In the genomic region with DNA sequence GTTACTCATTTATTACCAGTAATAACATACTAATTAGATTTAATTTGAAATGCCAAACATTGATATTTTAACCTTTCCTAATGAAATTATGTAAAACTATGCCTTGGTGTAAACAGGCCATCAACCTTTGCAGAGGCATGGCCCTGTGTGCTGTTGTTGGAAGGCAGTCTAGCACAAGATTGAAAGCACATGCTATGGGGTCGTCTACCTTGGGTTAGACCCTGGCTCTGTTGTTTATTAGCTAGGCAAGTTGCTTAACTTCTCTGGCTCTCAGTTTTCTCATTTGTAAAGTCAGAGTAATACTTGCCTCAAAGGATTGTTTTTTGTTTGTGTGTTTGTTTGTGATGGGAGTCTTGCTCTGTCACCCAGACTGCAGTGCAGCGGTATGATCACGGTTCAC, we compare ENCODE assay signal across 32 cellular contexts.
"Had no signal": no experiment of that assay in that cellular context is flagged by ENCODE, and none has a peak within 500 bp of the region (broad histone marks: within the 10 kb centered on the region; RNA-seq: fewer than 3 reads in every experiment).

No MANE protein-coding gene starts in this region.

- H3K9me3 ChIP-seq: ascending aorta had no signal

- H3K27me3 ChIP-seq: ascending aorta, cardiac muscle cell had no signal

- FAIRE-seq: bronchial epithelial cell, TTC549 had no signal

- DNase-seq: activated B cell treated with CpG ODN at 0.5 μM for 24 hours; activated CD4-positive, alpha-beta memory T cell treated with anti-CD3 and anti-CD28 coated beads for 36 hours; activated CD4-positive, alpha-beta T cell treated with anti-CD3 and anti-CD28 coated beads for 4 hours; activated CD4-positive, alpha-beta T cell treated with anti-CD3 and anti-CD28 coated beads, Interleukin-2, amount 10 ng/mL, durations not matched to agents 24 days and 14 days; activated CD4-positive, alpha-beta T cell treated with anti-CD3 and anti-CD28 coated beads, Interleukin-2, amount 50 U/mL, for 1 hour; activated CD4-positive, alpha-beta T cell treated with anti-CD3 and anti-CD28 coated beads, Interleukin-2, amount 50 U/mL, for 4 hours; activated CD4-positive, CD25-positive, alpha-beta regulatory T cell treated with anti-CD3 and anti-CD28 coated beads, Interleukin-2, amount 50 U/mL, for 72 hours; activated CD8-positive, alpha-beta memory T cell treated with anti-CD3 and anti-CD28 coated beads, Interleukin-2, amount 50 U/mL, for 4 hours; activated CD8-positive, alpha-beta T cell treated with anti-CD3 and anti-CD28 coated beads for 36 hours; activated effector memory CD4-positive, alpha-beta T cell treated with anti-CD3 and anti-CD28 coated beads, Interleukin-2, amount 50 U/mL, for 16 hours; activated gamma-delta T cell treated with Interleukin-2 at 50 U/mL for 16 hours; activated naive CD4-positive, alpha-beta T cell; activated naive CD4-positive, alpha-beta T cell treated with anti-CD3 and anti-CD28 coated beads for 36 hours; activated naive CD4-positive, alpha-beta T cell treated with anti-CD3 and anti-CD28 coated beads, Interleukin-2, amount 50 U/mL, for 16 hours; activated T-cell treated with anti-CD3 and anti-CD28 coated beads for 4 hours; activated T-cell treated with anti-CD3 and anti-CD28 coated beads, Interleukin-2, amount 50 U/mL, for 1 hour; activated T-cell treated with anti-CD3 and anti-CD28 coated beads, Interleukin-2, amount 50 U/mL, for 4 hours; activated T-cell treated with anti-CD3 and anti-CD28 coated beads, Interleukin-2, amount 50 U/mL, for 72 hours; amygdala; anterior cingulate cortex; caudate nucleus; cerebellar nuclear complex; T-helper 1 cell; T-helper 2 cell; T-helper 9 cell had no signal

- H3K4me3 ChIP-seq: ascending aorta, cardiac muscle cell had no signal

- H3K27ac ChIP-seq: ascending aorta, cardiac muscle cell, VCaP had no signal

- H3K36me3 ChIP-seq: ascending aorta, cardiac muscle cell had no signal

- ATAC-seq: activated CD8-positive, alpha-beta T cell treated with anti-CD3 and anti-CD28 coated beads for 36 hours; activated naive CD4-positive, alpha-beta T cell treated with anti-CD3 and anti-CD28 coated beads, Interleukin-2, amount 50 U/mL, for 72 hours; activated T-cell treated with anti-CD3 and anti-CD28 coated beads, Interleukin-2, amount 50 U/mL, for 4 hours; activated T-cell treated with anti-CD3 and anti-CD28 coated beads, Interleukin-2, amount 50 U/mL, for 72 hours; activated T-helper 17 cell treated with anti-CD3 and anti-CD28 coated beads, Interleukin-2, amount 50 U/mL, for 72 hours had no signal
